Comparison of ENCODE assay signal across 8 cellular contexts in the genomic region with DNA sequence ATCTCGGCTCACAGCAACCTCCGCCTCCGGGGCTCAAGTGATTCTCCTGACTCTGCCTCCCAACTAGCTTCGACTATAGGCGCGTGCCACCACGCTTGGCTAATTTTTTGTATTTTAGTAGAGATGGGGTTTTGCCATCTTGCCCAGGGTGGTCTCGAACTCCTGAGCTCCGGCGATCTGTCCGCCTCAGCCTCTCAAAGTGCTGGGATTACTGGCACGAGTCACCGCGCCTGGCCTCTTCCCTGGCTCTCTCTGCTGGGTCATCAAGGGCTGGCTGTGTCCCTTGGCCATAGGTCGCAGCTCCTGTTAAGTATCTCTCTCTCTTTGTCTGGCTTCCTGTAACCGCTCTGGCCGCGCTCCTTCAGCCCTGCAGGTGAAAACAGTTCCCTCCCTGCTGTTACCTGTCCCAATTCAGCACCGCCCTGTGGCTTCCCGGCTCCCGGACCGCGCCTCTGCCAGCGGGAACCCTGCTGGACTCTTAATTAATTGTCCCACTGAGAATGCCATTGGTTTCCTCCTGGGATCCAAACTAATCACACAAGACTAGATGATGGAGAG.
DNase-seq lines count a peak whose midpoint lies in the region; ATAC-seq lines count a peak whose summit lies in the region.

No MANE protein-coding gene starts in this region.

- H3K36me3 Mint-ChIP-seq in activated naive CD4-positive, alpha-beta T cell treated with anti-CD3 and anti-CD28 coated beads, Interleukin-2, amount 10 ng/mL, durations not matched to agents 7 days and 5 days, result peaks cover 4% of the 10 kb centered on the region
- no peaks in the 10 kb centered on the region for H3K36me3 Mint-ChIP-seq in activated naive CD8-positive, alpha-beta T cell treated with anti-CD3 and anti-CD28 coated beads, Interleukin-2, amount 50 U/mL, for 24 hours (ENCODE audit: low read depth)
- no peaks in the 10 kb centered on the region for H3K36me3 Mint-ChIP-seq in stimulated activated effector memory CD8-positive, alpha-beta T cell treated with anti-CD3 and anti-CD28 coated beads, Interleukin-12 subunit alpha, Interleukin-12 subunit beta, amount 100 ng/mL, for 72 hours

- H3K4me1 Mint-ChIP-seq in activated naive CD4-positive, alpha-beta T cell treated with anti-CD3 and anti-CD28 coated beads, Interleukin-2, amount 10 ng/mL, durations not matched to agents 7 days and 5 days, result peaks cover 19% of the 10 kb centered on the region
- peaks cover 7% of the 10 kb centered on the region for H3K4me1 Mint-ChIP-seq in activated naive CD8-positive, alpha-beta T cell treated with anti-CD3 and anti-CD28 coated beads, Interleukin-2, amount 50 U/mL, for 24 hours
- peaks cover 25% of the 10 kb centered on the region for H3K4me1 Mint-ChIP-seq in stimulated activated effector memory CD8-positive, alpha-beta T cell treated with anti-CD3 and anti-CD28 coated beads, Interleukin-12 subunit alpha, Interleukin-12 subunit beta, amount 100 ng/mL, for 72 hours

- CTCF ChIA-PET in activated naive CD4-positive, alpha-beta T cell treated with anti-CD3 and anti-CD28 coated beads, Interleukin-2, amount 10 ng/mL, durations not matched to agents 7 days and 5 days (lab: Charles Lee), result interaction anchor here (1.1 kb wide), 1 partner anchor 12 kb away, joined by 3 read pairs; no protein-coding TSS in a partner anchor

- H3K9me3 ChIP-seq in iPS-18c (ENCODE audit: control insufficient read depth, insufficient read depth, low read length), result no peaks in the 10 kb centered on the region

- H3K27me3 Mint-ChIP-seq in activated naive CD4-positive, alpha-beta T cell treated with anti-CD3 and anti-CD28 coated beads, Interleukin-2, amount 10 ng/mL, durations not matched to agents 7 days and 5 days, result peaks cover 88% of the 10 kb centered on the region
- H3K27me3 Mint-ChIP-seq in activated naive CD8-positive, alpha-beta T cell treated with anti-CD3 and anti-CD28 coated beads, Interleukin-2, amount 50 U/mL, for 24 hours, result peaks cover 42% of the 10 kb centered on the region

- H3K9me3 Mint-ChIP-seq in activated naive CD4-positive, alpha-beta T cell treated with anti-CD3 and anti-CD28 coated beads, Interleukin-2, amount 10 ng/mL, durations not matched to agents 7 days and 5 days, result no peaks in the 10 kb centered on the region
- H3K9me3 Mint-ChIP-seq in activated naive CD8-positive, alpha-beta T cell treated with anti-CD3 and anti-CD28 coated beads, Interleukin-2, amount 50 U/mL, for 24 hours, result no peaks in the 10 kb centered on the region
- no peaks in the 10 kb centered on the region for H3K9me3 Mint-ChIP-seq in stimulated activated effector memory CD8-positive, alpha-beta T cell treated with anti-CD3 and anti-CD28 coated beads, Interleukin-12 subunit alpha, Interleukin-12 subunit beta, amount 100 ng/mL, for 72 hours

- no peak overlapping the region for H3K27ac Mint-ChIP-seq in activated naive CD4-positive, alpha-beta T cell treated with anti-CD3 and anti-CD28 coated beads, Interleukin-2, amount 10 ng/mL, durations not matched to agents 7 days and 5 days
- peak overlapping the region; percentile 59 for H3K27ac Mint-ChIP-seq in activated naive CD8-positive, alpha-beta T cell treated with anti-CD3 and anti-CD28 coated beads, Interleukin-2, amount 50 U/mL, for 24 hours
- H3K27ac Mint-ChIP-seq in stimulated activated effector memory CD8-positive, alpha-beta T cell treated with anti-CD3 and anti-CD28 coated beads, Interleukin-12 subunit alpha, Interleukin-12 subunit beta, amount 100 ng/mL, for 72 hours, result peak overlapping the region; percentile 91

- H3K4me3 ChIP-seq in iPS-18c (ENCODE audit: insufficient read depth, low read depth, low read length), result peak overlapping the region; percentile 65

- ATAC-seq in activated naive CD8-positive, alpha-beta T cell treated with anti-CD3 and anti-CD28 coated beads, Interleukin-2, amount 50 U/mL, for 24 hours, result no peak
- ATAC-seq in stimulated activated effector memory CD8-positive, alpha-beta T cell treated with anti-CD3 and anti-CD28 coated beads, Interleukin-12 subunit alpha, Interleukin-12 subunit beta, amount 100 ng/mL, for 72 hours, result no peak
- ATAC-seq in HG02884 (IDR thresholded peaks at IDR 0.05; ENCODE audit: unreplicated experiment) (no peak), HG03025 (IDR thresholded peaks at IDR 0.05; ENCODE audit: low FRiP score, unreplicated experiment) (no peak)

- peak overlapping the region; percentile 86 for H3K4me3 Mint-ChIP-seq in activated naive CD4-positive, alpha-beta T cell treated with anti-CD3 and anti-CD28 coated beads, Interleukin-2, amount 10 ng/mL, durations not matched to agents 7 days and 5 days
- peak overlapping the region; percentile 85 for H3K4me3 Mint-ChIP-seq in activated naive CD8-positive, alpha-beta T cell treated with anti-CD3 and anti-CD28 coated beads, Interleukin-2, amount 50 U/mL, for 24 hours
- peak overlapping the region; percentile 93 for H3K4me3 Mint-ChIP-seq in stimulated activated effector memory CD8-positive, alpha-beta T cell treated with anti-CD3 and anti-CD28 coated beads, Interleukin-12 subunit alpha, Interleukin-12 subunit beta, amount 100 ng/mL, for 72 hours

- DNase-seq in activated naive CD4-positive, alpha-beta T cell treated with anti-CD3 and anti-CD28 coated beads, Interleukin-2, amount 10 ng/mL, durations not matched to agents 7 days and 5 days, result no peak
- no peak for DNase-seq in activated naive CD4-positive, alpha-beta T cell treated with anti-CD3 and anti-CD28 coated beads, Interleukin-2, amount 50 U/mL, for 16 hours
- no peak for DNase-seq in activated naive CD8-positive, alpha-beta T cell treated with anti-CD3 and anti-CD28 coated beads, Interleukin-2, amount 50 U/mL, for 24 hours
- DNase-seq in stimulated activated effector memory CD8-positive, alpha-beta T cell treated with anti-CD3 and anti-CD28 coated beads, Interleukin-12 subunit alpha, Interleukin-12 subunit beta, amount 100 ng/mL, for 72 hours (ENCODE audit: low spot score in 2 of 2), result no peak
- no peak for DNase-seq in activated gamma-delta T cell (lab: John Stamatoyannopoulos, UW)
